ENCODE assay signal across 8 cellular contexts in genomic region chr7:44999245-45000095, GRCh38. TPM values are rescaled to one million over a fixed set of nuclear protein-coding genes. Genes with fewer than 3 reads are reported as not detected.
DNase-seq lines count a peak whose midpoint lies in the region; ATAC-seq and TF ChIP-seq lines count a peak whose summit lies in the region.

No MANE protein-coding gene starts in this region.

- H3K4me3 Mint-ChIP-seq in CD14-positive monocyte = peak overlapping the region; percentile 97 to 98

- DNase-seq in CD14-positive monocyte (ENCODE audit: low spot score) (peak; percentile 99), NCI-H774 (lab: John Stamatoyannopoulos, UW) (peak; percentile 98), dorsolateral prefrontal cortex (peak; percentile 95 to 100 (median 99)), right lobe of liver (peak; percentile 100)
- peak; percentile 100 for DNase-seq in activated CD4-positive, alpha-beta T cell treated with anti-CD3 and anti-CD28 coated beads, Interleukin-2, amount 50 U/mL, for 48 hours
- DNase-seq in stimulated activated CD4-positive, alpha-beta T cell treated with anti-CD3 and anti-CD28 coated beads, Interleukin-4, amount 100 ng/mL, for 24 hours = peak; percentile 100

- no peaks in the 10 kb centered on the region for H3K9me3 ChIP-seq in right lobe of liver

- TF ChIP-seq POLR2A in right lobe of liver (IDR thresholded peaks at IDR 0.05) = no peak

- peaks cover 0 to 2% (median 0%) of the 10 kb centered on the region in 7 donors for H3K9me3 Mint-ChIP-seq in CD14-positive monocyte

- TF ChIP-seq CTCF in CD14-positive monocyte (IDR thresholded peaks at IDR 0.05) (no peak), dorsolateral prefrontal cortex (IDR thresholded peaks at IDR 0.05 in 54 of 56, conservative IDR thresholded peaks at IDR 0.05 in 2 of 56; ENCODE audit: low read depth in 1 of 56, partially characterized antibody in 56 of 56) (peak in 37 of 56 donors; percentile 4 to 57 (median 30)), right lobe of liver (IDR thresholded peaks at IDR 0.05) (peak in 1 of 4 donors; percentile 15)

- intact Hi-C loops in CD14-positive monocyte (cut with micrococcal nuclease) = loop anchor here (2.0 to 10.0 kb wide), 5 partner anchors 19 to 255 kb away; partner anchors contain the start of gene ZMIZ2 (in 2 of the 2)
- intact Hi-C loops in dorsolateral prefrontal cortex (cut with DNase I) = loop anchor here (1.0 to 10.0 kb wide), 7 partner anchors 12 to 417 kb away; partner anchors contain the start of genes NACAD (in 1 of the 2) and TMED4 (in 1 of the 2)
- intact Hi-C loops in right lobe of liver (cut with DNase I) = no loop called here

- under 1% methylated on average over 18 of the region's 66 CpGs for WGBS in right lobe of liver (ENCODE audit: insufficient coverage, low coverage, low lambda C conversion rate, missing lambda C conversion rate)

- H3K4me3 ChIP-seq in dorsolateral prefrontal cortex (peak overlapping the region; percentile 48 to 92 (median 75)), right lobe of liver (peak overlapping the region; percentile 47 to 60 (median 59))

- peaks cover 4 to 6% of the 10 kb centered on the region in 2 donors for H3K36me3 Mint-ChIP-seq in CD14-positive monocyte

- H3K27ac ChIP-seq in dorsolateral prefrontal cortex (peak overlapping the region; percentile 41 to 94 (median 85)), right lobe of liver (peak overlapping the region; percentile 39 to 70 (median 68))

- H3K36me3 ChIP-seq in right lobe of liver = no peaks in the 10 kb centered on the region

- ATAC-seq in GM19397 (IDR thresholded peaks at IDR 0.05; ENCODE audit: unreplicated experiment) (peak; percentile 72), HG03565 (IDR thresholded peaks at IDR 0.05; ENCODE audit: unreplicated experiment) (peak; percentile 55), right lobe of liver (peak; percentile 93 to 97 (median 94))

- no peaks in the 10 kb centered on the region for H3K27me3 Mint-ChIP-seq in CD14-positive monocyte (ENCODE audit: low read depth in 3 of 3)

- peaks cover 0 to 13% (median 7%) of the 10 kb centered on the region in 4 donors for H3K4me1 ChIP-seq in right lobe of liver

- peaks cover 33% of the 10 kb centered on the region for H3K4me1 Mint-ChIP-seq in CD14-positive monocyte

- H3K27ac Mint-ChIP-seq in CD14-positive monocyte = peak overlapping the region; percentile 91 to 99 (median 98)

- H3K27me3 ChIP-seq in dorsolateral prefrontal cortex (no peaks in the 10 kb centered on the region), right lobe of liver (no peaks in the 10 kb centered on the region)

RNA-seq across cellular contexts. Expression of gene CCM2, which starts 0.5 kb away (rescaled TPM):
- polyA plus RNA-seq in CD14-positive monocyte = 10 to 100 TPM; 38.5 to 51.4 TPM
- 100 to 1,000 TPM in 2 of 120 experiments, 10 to 100 TPM in 118; 53.3 to 108 (median 80.9) TPM for total RNA-seq in dorsolateral prefrontal cortex
- total RNA-seq in right lobe of liver = 10 to 100 TPM; 29.4 to 70.7 (median 37.9) TPM

RNA-seq across cellular contexts. Expression of gene MYO1G, which starts 20.7 kb away (rescaled TPM):
- 100 to 1,000 TPM; 119 to 135 TPM for polyA plus RNA-seq in CD14-positive monocyte
- 1 to 10 TPM in 71 of 120 experiments, under 1 TPM in 49; 0.17 to 9.5 (median 1.2) TPM for total RNA-seq in dorsolateral prefrontal cortex
- 1 to 10 TPM in 5 of 6 experiments, under 1 TPM in 1; 0.92 to 4.5 (median 2.0) TPM for total RNA-seq in right lobe of liver

Comparison
In these comparisons a context has a peak if more than half of its experiments do, and no peak if none do; other contexts are left out.
1. Peak in every context shown above with its lines: DNase-seq, ATAC-seq, H3K4me3 ChIP-seq and H3K27ac ChIP-seq.
2. intact Hi-C loops: an anchor here in CD14-positive monocyte (2.0 to 10.0 kb wide) and dorsolateral prefrontal cortex (1.0 to 10.0 kb wide); none called in right lobe of liver.